1 cellular context compared by ENCODE assay signal in genomic region chr1:212858055-212858460, GRCh38.
TF ChIP-seq lines count a peak whose summit lies in the region.

Gene FLVCR1 (plus strand): TSS chr1:212858275. CDS start chr1:212858453, 178 bp downstream.

TF ChIP-seq in K562, 482 proteins besides CTCF, POLR2A, EP300 and RAD21 (continued from another document and continues in another):
- 0 out of 4 replicates have a peak, but pooled peaks of 1 of the 2 experiments have one; percentile 31 for TF ChIP-seq ZMIZ1 (IDR thresholded peaks at IDR 0.05; ENCODE audit: low read depth in 2 of 2, low read length in 2 of 2)
- TF ChIP-seq ZBTB17 (CRISPR knock-in tag; IDR thresholded peaks at IDR 0.05), result 0 out of 2 replicates have a peak, but pooled peaks have one; percentile 4
- no peak for TF ChIP-seq SMARCC2 (IDR thresholded peaks at IDR 0.05; ENCODE audit: low read depth)
- TF ChIP-seq NRF1 (conservative IDR thresholded peaks at IDR 0.05 in 1 of 2, IDR thresholded peaks at IDR 0.05 in 1 of 2), result peak; percentile 80 to 83
- TF ChIP-seq, protein P1, sequence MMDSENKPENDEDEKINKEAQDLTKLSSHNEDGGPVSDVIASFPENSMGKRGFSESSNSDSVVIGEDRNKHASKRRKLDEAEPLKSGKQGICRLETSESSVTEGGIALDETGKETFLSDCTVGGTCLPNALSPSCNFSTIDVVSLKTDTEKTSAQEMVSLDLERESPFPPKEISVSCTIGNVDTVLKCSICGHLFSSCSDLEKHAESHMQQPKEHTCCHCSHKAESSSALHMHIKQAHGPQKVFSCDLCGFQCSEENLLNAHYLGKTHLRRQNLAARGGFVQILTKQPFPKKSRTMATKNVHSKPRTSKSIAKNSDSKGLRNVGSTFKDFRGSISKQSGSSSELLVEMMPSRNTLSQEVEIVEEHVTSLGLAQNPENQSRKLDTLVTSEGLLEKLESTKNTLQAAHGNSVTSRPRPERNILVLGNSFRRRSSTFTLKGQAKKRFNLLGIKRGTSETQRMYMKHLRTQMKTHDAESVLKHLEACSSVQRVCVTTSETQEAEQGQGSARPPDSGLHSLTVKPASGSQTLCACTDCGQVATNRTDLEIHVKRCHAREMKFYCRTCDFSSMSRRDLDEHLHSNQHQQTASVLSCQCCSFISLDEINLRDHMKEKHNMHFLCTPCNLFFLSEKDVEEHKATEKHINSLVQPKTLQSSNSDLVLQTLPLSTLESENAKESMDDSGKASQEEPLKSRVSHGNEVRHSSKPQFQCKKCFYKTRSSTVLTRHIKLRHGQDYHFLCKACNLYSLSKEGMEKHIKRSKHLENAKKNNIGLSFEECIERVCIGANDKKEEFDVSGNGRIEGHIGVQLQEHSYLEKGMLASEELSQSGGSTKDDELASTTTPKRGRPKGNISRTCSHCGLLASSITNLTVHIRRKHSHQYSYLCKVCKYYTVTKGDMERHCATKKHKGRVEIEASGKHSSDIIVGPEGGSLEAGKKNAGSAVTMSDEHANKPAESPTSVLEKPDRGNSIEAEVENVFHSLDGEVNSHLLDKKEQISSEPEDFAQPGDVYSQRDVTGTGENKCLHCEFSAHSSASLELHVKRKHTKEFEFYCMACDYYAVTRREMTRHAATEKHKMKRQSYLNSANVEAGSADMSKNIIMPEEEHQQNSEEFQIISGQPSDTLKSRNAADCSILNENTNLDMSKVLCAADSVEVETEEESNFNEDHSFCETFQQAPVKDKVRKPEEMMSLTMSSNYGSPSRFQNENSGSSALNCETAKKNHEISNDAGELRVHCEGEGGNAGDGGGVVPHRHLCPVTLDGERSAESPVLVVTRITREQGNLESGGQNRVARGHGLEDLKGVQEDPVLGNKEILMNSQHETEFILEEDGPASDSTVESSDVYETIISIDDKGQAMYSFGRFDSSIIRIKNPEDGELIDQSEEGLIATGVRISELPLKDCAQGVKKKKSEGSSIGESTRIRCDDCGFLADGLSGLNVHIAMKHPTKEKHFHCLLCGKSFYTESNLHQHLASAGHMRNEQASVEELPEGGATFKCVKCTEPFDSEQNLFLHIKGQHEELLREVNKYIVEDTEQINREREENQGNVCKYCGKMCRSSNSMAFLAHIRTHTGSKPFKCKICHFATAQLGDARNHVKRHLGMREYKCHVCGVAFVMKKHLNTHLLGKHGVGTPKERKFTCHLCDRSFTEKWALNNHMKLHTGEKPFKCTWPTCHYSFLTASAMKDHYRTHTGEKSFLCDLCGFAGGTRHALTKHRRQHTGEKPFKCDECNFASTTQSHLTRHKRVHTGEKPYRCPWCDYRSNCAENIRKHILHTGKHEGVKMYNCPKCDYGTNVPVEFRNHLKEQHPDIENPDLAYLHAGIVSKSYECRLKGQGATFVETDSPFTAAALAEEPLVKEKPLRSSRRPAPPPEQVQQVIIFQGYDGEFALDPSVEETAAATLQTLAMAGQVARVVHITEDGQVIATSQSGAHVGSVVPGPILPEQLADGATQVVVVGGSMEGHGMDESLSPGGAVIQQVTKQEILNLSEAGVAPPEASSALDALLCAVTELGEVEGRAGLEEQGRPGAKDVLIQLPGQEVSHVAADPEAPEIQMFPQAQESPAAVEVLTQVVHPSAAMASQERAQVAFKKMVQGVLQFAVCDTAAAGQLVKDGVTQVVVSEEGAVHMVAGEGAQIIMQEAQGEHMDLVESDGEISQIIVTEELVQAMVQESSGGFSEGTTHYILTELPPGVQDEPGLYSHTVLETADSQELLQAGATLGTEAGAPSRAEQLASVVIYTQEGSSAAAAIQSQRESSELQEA (IDR thresholded peaks at IDR 0.05; ENCODE audit: low read depth), result no peak
- no peak for TF ChIP-seq MEIS2 (IDR thresholded peaks at IDR 0.05; ENCODE audit: partially characterized antibody)
- TF ChIP-seq HNRNPK (IDR thresholded peaks at IDR 0.05; ENCODE audit: low read depth, low read length, poor library complexity, severe bottlenecking), result peak; percentile 22
- peak; percentile 97 for TF ChIP-seq RBFOX2 (IDR thresholded peaks at IDR 0.05; ENCODE audit: low read depth, low read length)
- TF ChIP-seq, protein P2, sequence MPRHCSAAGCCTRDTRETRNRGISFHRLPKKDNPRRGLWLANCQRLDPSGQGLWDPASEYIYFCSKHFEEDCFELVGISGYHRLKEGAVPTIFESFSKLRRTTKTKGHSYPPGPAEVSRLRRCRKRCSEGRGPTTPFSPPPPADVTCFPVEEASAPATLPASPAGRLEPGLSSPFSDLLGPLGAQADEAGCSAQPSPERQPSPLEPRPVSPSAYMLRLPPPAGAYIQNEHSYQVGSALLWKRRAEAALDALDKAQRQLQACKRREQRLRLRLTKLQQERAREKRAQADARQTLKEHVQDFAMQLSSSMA (CRISPR knock-in tag; IDR thresholded peaks at IDR 0.05), result no peak
- no peak for TF ChIP-seq CHCHD3 (CRISPR knock-in tag; IDR thresholded peaks at IDR 0.05)
- TF ChIP-seq GTF2E2 (tag; IDR thresholded peaks at IDR 0.05), result no peak
- TF ChIP-seq, protein P3, sequence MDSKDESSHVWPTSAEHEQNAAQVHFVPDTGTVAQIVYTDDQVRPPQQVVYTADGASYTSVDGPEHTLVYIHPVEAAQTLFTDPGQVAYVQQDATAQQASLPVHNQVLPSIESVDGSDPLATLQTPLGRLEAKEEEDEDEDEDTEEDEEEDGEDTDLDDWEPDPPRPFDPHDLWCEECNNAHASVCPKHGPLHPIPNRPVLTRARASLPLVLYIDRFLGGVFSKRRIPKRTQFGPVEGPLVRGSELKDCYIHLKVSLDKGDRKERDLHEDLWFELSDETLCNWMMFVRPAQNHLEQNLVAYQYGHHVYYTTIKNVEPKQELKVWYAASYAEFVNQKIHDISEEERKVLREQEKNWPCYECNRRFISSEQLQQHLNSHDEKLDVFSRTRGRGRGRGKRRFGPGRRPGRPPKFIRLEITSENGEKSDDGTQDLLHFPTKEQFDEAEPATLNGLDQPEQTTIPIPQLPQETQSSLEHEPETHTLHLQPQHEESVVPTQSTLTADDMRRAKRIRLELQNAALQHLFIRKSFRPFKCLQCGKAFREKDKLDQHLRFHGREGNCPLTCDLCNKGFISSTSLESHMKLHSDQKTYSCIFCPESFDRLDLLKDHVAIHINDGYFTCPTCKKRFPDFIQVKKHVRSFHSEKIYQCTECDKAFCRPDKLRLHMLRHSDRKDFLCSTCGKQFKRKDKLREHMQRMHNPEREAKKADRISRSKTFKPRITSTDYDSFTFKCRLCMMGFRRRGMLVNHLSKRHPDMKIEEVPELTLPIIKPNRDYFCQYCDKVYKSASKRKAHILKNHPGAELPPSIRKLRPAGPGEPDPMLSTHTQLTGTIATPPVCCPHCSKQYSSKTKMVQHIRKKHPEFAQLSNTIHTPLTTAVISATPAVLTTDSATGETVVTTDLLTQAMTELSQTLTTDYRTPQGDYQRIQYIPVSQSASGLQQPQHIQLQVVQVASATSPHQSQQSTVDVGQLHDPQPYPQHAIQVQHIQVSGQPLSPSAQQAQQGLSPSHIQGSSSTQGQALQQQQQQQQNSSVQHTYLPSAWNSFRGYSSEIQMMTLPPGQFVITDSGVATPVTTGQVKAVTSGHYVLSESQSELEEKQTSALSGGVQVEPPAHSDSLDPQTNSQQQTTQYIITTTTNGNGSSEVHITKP (IDR thresholded peaks at IDR 0.05; ENCODE audit: partially characterized antibody), result peak; percentile 8
- TF ChIP-seq ZNF124 (CRISPR knock-in tag; IDR thresholded peaks at IDR 0.05), result no peak
- TF ChIP-seq RNF2 (IDR thresholded peaks at IDR 0.05), result peak; percentile 63; the same call in 1 of the 2 replicates
- 0 out of 2 replicates have a peak, but pooled peaks have one; percentile 35 for TF ChIP-seq ATF1 (CRISPR knock-in tag; IDR thresholded peaks at IDR 0.05)
- TF ChIP-seq ATF1 (tag; IDR thresholded peaks at IDR 0.05), result peak; percentile 91
- TF ChIP-seq, protein P4, sequence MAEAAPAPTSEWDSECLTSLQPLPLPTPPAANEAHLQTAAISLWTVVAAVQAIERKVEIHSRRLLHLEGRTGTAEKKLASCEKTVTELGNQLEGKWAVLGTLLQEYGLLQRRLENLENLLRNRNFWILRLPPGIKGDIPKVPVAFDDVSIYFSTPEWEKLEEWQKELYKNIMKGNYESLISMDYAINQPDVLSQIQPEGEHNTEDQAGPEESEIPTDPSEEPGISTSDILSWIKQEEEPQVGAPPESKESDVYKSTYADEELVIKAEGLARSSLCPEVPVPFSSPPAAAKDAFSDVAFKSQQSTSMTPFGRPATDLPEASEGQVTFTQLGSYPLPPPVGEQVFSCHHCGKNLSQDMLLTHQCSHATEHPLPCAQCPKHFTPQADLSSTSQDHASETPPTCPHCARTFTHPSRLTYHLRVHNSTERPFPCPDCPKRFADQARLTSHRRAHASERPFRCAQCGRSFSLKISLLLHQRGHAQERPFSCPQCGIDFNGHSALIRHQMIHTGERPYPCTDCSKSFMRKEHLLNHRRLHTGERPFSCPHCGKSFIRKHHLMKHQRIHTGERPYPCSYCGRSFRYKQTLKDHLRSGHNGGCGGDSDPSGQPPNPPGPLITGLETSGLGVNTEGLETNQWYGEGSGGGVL (CRISPR knock-in tag; IDR thresholded peaks at IDR 0.05), result no peak
- TF ChIP-seq NFE2L1 (tag; IDR thresholded peaks at IDR 0.05; ENCODE audit: borderline replicate concordance, low read depth), result no peak
- peak; percentile 95 for TF ChIP-seq POLR2G (IDR thresholded peaks at IDR 0.05; ENCODE audit: low read depth, low read length)
- peak; percentile 90 for TF ChIP-seq VEZF1 (CRISPR knock-in tag; IDR thresholded peaks at IDR 0.05)
- TF ChIP-seq TCFL5 (CRISPR knock-in tag; conservative IDR thresholded peaks at IDR 0.05), result no peak
- TF ChIP-seq U2AF2 (optimal IDR thresholded peaks at IDR 0.05; ENCODE audit: low read depth, low read length), result no peak
- peak; percentile 73; the same call in 1 of the 2 replicates for TF ChIP-seq GABPB1 (CRISPR knock-in tag; IDR thresholded peaks at IDR 0.05)
- peak; percentile 70; the same call in 1 of the 2 replicates for TF ChIP-seq ETS1 (conservative IDR thresholded peaks at IDR 0.05; ENCODE audit: control insufficient read depth, low read depth, low read length)
- TF ChIP-seq TBP (optimal IDR thresholded peaks at IDR 0.05; ENCODE audit: low read depth, low read length), result peak; percentile 90
- TF ChIP-seq ATF7 (IDR thresholded peaks at IDR 0.05), result peak; percentile 65; the same call in 1 of the 2 replicates
- TF ChIP-seq RBM25 (IDR thresholded peaks at IDR 0.05; ENCODE audit: low read depth, low read length, severe bottlenecking), result peak; percentile 74
- TF ChIP-seq YY1 (IDR thresholded peaks at IDR 0.05; ENCODE audit: borderline replicate concordance in 1 of 3, control insufficient read depth in 1 of 3, extremely low read depth in 1 of 3, insufficient read depth in 3 of 3, insufficient read length in 1 of 3, insufficient replicate concordance in 2 of 3, low read depth in 1 of 3, low read length in 2 of 3), result peak in 2 of 3 experiments; percentile 78 to 83
- TF ChIP-seq HDGF (IDR thresholded peaks at IDR 0.05), result no peak
- TF ChIP-seq NEUROD1 (IDR thresholded peaks at IDR 0.05; ENCODE audit: borderline replicate concordance, low read depth, low read length, partially characterized antibody), result peak; percentile 53
- TF ChIP-seq ZBTB2 (IDR thresholded peaks at IDR 0.05), result peak; percentile 25; the same call in 1 of the 2 replicates
- no peak for TF ChIP-seq PHB2 (IDR thresholded peaks at IDR 0.05; ENCODE audit: low read depth)
- TF ChIP-seq LCOR (CRISPR knock-in tag; IDR thresholded peaks at IDR 0.05), result peak; percentile 53; the same call in 1 of the 2 replicates
- TF ChIP-seq POLR2B (IDR thresholded peaks at IDR 0.05; ENCODE audit: low read depth, partially characterized antibody), result peak; percentile 80
- TF ChIP-seq SUPT5H (IDR thresholded peaks at IDR 0.05), result peak; percentile 92
- TF ChIP-seq ZNF311 (CRISPR knock-in tag; IDR thresholded peaks at IDR 0.05), result no peak
